Comparison of ENCODE assay signal across 8 cellular contexts in the genomic region with DNA sequence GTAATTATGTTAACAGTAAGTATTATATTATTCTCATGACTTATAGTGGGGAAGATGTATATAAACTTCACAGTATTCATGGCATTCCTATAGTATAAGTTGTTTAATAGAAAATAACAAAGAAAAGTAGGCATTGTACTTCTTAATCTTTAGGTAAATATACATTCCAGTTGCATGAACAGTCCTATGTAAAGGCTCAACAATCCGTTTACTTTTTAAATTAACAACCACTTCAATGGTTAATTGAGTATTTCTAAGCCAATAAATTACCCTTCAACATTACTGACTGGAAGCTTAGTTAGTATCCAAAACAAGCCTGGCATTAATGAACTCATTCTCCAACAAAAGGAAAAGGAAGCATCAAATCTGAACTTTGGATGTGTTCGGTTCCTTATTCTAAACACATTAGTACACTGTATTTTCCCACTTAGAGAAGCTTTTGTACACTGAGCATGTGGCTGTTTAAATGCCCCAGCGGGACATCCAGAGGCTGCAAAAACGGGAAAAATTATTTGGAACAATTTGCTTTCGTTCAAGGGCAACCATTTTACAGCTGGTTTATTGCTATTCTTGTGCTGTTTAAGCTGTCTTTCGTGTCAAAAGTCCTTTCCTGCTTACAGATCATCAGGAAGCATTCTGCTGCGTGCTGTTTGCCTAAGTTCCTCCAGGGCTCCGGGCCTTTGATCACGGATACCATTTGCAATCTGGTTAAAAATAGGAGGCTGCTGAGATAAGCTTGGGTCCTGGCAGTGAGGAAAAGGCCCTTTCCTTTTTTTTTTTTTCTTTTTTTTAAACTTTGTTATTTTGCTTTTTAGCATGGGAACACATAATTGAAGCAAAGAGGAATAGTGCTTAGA.
DNase-seq lines count a peak whose midpoint lies in the region; ATAC-seq, FAIRE-seq and TF ChIP-seq lines count a peak whose summit lies in the region.

No MANE protein-coding gene starts in this region.

- H3K27me3 ChIP-seq in bronchial epithelial cell (ENCODE audit: control insufficient read depth, insufficient read depth, low read length) = no peaks in the 10 kb centered on the region
- H3K27me3 ChIP-seq in tibial nerve = no peaks in the 10 kb centered on the region

- H3K36me3 ChIP-seq in bronchial epithelial cell (ENCODE audit: control insufficient read depth, insufficient read depth, low read length) (no peaks in the 10 kb centered on the region), tibial nerve (no peaks in the 10 kb centered on the region)

- no peak overlapping the region for H3K4me3 ChIP-seq in bronchial epithelial cell (ENCODE audit: low read depth, low read length)
- peak overlapping the region in 2 of 4 donors; percentile 23 to 27 for H3K4me3 ChIP-seq in tibial nerve

- no peak for TF ChIP-seq POLR2A in tibial nerve (IDR thresholded peaks at IDR 0.05)

- DNase-seq in NCI-H1436 treated with DMSO at 0.1 percent for 48 hours (lab: John Stamatoyannopoulos, UW) (peak; percentile 3), NCI-H1436 (lab: John Stamatoyannopoulos, UW) (no peak), bronchial epithelial cell (ENCODE audit: low read depth) (peak; percentile 38), left colon (peak; percentile 33 to 46), tibial nerve (ENCODE audit: low spot score in 2 of 2) (peak in 1 of 2 donors; percentile 15), T-helper 1 cell (no peak), MV-4-11 (lab: John Stamatoyannopoulos, UW) (no peak)
- no peak for DNase-seq in stimulated activated CD8-positive, alpha-beta memory T cell treated with anti-CD3 and anti-CD28 coated beads, Interleukin-4, amount 100 ng/mL, for 48 hours

- no peaks in the 10 kb centered on the region for H3K9me3 ChIP-seq in tibial nerve

- peak; percentile 99 for ATAC-seq in left colon

- intact Hi-C loops in left colon (cut with DNase I, micrococcal nuclease) = no loop called here

- peak overlapping the region; percentile 23 to 43 (median 38) for H3K27ac ChIP-seq in tibial nerve

- TF ChIP-seq CTCF in bronchial epithelial cell (IDR thresholded peaks at IDR 0.05; ENCODE audit: insufficient read depth, low read length, severe bottlenecking) = peak; percentile 3
- no peak for TF ChIP-seq CTCF in tibial nerve (IDR thresholded peaks at IDR 0.05)

- peak in 1 of 2 donors; percentile 49 for TF ChIP-seq EP300 in tibial nerve (IDR thresholded peaks at IDR 0.05)

- WGBS in tibial nerve, 2 donors = 10% methylated on average over 9 of the region's 9 CpGs

- no peak for FAIRE-seq in bronchial epithelial cell (lab: Jason Lieb, UNC)

- peaks cover 0 to 25% (median 6%) of the 10 kb centered on the region in 4 donors for H3K4me1 ChIP-seq in tibial nerve

Comparison
In these comparisons a context has a peak if more than half of its experiments do, and no peak if none do; other contexts are left out.
1. DNase-seq: peak in NCI-H1436 treated with DMSO at 0.1 percent for 48 hours (single experiment), bronchial epithelial cell (single experiment) and left colon (2 of 2); none in NCI-H1436 (single experiment), T-helper 1 cell (0 of 5), stimulated activated CD8-positive, alpha-beta memory T cell treated with anti-CD3 and anti-CD28 coated beads, Interleukin-4, amount 100 ng/mL, for 48 hours (single experiment) and MV-4-11 (single experiment).